Comparison of ENCODE assay signal across 20 cellular contexts in genomic region chr10:18377898-18378297, GRCh38.
"Had no signal": no experiment of that assay in that cellular context is flagged by ENCODE, and none has a peak within 500 bp of the region (broad histone marks: within the 10 kb centered on the region; RNA-seq: fewer than 3 reads in every experiment).

No MANE protein-coding gene starts in this region.

- DNase-seq: activated CD4-positive, alpha-beta T cell treated with anti-CD3 and anti-CD28 coated beads for 48 hours; activated CD4-positive, alpha-beta T cell treated with anti-CD3 and anti-CD28 coated beads, Interleukin-2, amount 50 U/mL, for 48 hours; activated CD8-positive, alpha-beta memory T cell treated with anti-CD3 and anti-CD28 coated beads for 24 hours; activated effector memory CD4-positive, alpha-beta T cell treated with Interleukin-2 at 50 U/mL for 16 hours; activated naive CD4-positive, alpha-beta T cell treated with Interleukin-2 at 50 U/mL for 16 hours; dermis blood vessel endothelial cell; effector CD8-positive, alpha-beta T cell; gastrocnemius medialis; glutamatergic neuron; mammary epithelial cell; naive B cell; nephron progenitor cell; sigmoid colon; small intestine; stimulated activated CD4-positive, alpha-beta T cell treated with anti-CD3 and anti-CD28 coated beads, Interleukin-4, amount 100 ng/mL, for 24 hours; stimulated activated naive CD8-positive, alpha-beta T cell treated with anti-CD3 and anti-CD28 coated beads, Interleukin-15, amount 100 ng/mL, for 72 hours; uterus had no signal

- H3K36me3 ChIP-seq: gastrocnemius medialis, neutrophil, sigmoid colon, uterus had no signal

- H3K4me1 ChIP-seq: gastrocnemius medialis, uterus had no signal

- H3K27ac ChIP-seq: epithelial cell of prostate, gastrocnemius medialis, neutrophil, uterus had no signal

- ATAC-seq: gastrocnemius medialis; stimulated activated effector memory CD8-positive, alpha-beta T cell treated with anti-CD3 and anti-CD28 coated beads, Interleukin-12 subunit alpha, Interleukin-12 subunit beta, amount 100 ng/mL, for 72 hours; stimulated activated naive CD8-positive, alpha-beta T cell treated with anti-CD3 and anti-CD28 coated beads, Interleukin-15, amount 100 ng/mL, for 72 hours had no signal

- H3K4me3 ChIP-seq: gastrocnemius medialis, sigmoid colon, uterus had no signal

- H3K9me3 ChIP-seq: gastrocnemius medialis, neutrophil, sigmoid colon, uterus had no signal

- H3K27me3 ChIP-seq: gastrocnemius medialis, neutrophil, sigmoid colon, uterus had no signal
